9 cellular contexts compared by ENCODE assay signal in genomic region chrX:19886375-19886774, GRCh38. TPM values are rescaled to one million over a fixed set of nuclear protein-coding genes. Genes with fewer than 3 reads are reported as not detected.
DNase-seq lines count a peak whose midpoint lies in the region; TF ChIP-seq lines count a peak whose summit lies in the region.
"Had no signal": no experiment of that assay in that cellular context is flagged by ENCODE, and none has a peak within 500 bp of the region (broad histone marks: within the 10 kb centered on the region; RNA-seq: fewer than 3 reads in every experiment).

No MANE protein-coding gene starts in this region.

- intact Hi-C loops in activated T-helper 1 cell treated with anti-CD3 and anti-CD28 coated beads, Interleukin-12 subunit alpha, Interleukin-12 subunit beta, Interleukin-2, Interleukin-4 antibody, amounts not matched to agents 30 ng/mL and 10 ng/mL and 1 ng/mL, durations not matched to agents 14 hours and 24 hours and 36 hours (cut with micrococcal nuclease), result loop anchor here (1.0 to 5.0 kb wide), 4 partner anchors 16 to 514 kb away; no protein-coding TSS in a partner anchor
- intact Hi-C loops in stomach (cut with DNase I; ENCODE audit: low total_unique reads), result loop anchor here (5.0 kb wide), 1 partner anchor 144 kb away; no protein-coding TSS in a partner anchor

- H3K36me3 ChIP-seq in stomach, result no peaks in the 10 kb centered on the region

- H3K27me3 Mint-ChIP-seq in T-helper 1 cell treated with Interleukin-12 subunit alpha and Interleukin-12 subunit beta and Interleukin-4 antibody, amounts not matched to agents 30 μg/mL and 1 μg/mL, for 36 hours (ENCODE audit: low read depth), result no peaks in the 10 kb centered on the region
- H3K27me3 Mint-ChIP-seq in activated T-helper 1 cell treated with anti-CD3 and anti-CD28 coated beads, Interleukin-12 subunit alpha, Interleukin-12 subunit beta, Interleukin-2, Interleukin-4 antibody, amounts not matched to agents 30 ng/mL and 10 ng/mL and 1 ng/mL, durations not matched to agents 14 hours and 24 hours and 36 hours (ENCODE audit: insufficient read depth), result no peaks in the 10 kb centered on the region
- peaks cover 18 to 22% (median 21%) of the 10 kb centered on the region in 3 donors for H3K27me3 Mint-ChIP-seq in immature natural killer cell (ENCODE audit: low read depth in 3 of 3)

- WGBS in stomach, 5 donors, result 1 to 41% (median 3%) methylated on average over 5 to 12 of the region's 12 CpGs

- H3K4me3 Mint-ChIP-seq in T-helper 1 cell treated with Interleukin-12 subunit alpha and Interleukin-12 subunit beta and Interleukin-4 antibody, amounts not matched to agents 30 μg/mL and 1 μg/mL, for 36 hours, result peak overlapping the region; percentile 77
- peak overlapping the region; percentile 82 for H3K4me3 Mint-ChIP-seq in activated T-helper 1 cell treated with anti-CD3 and anti-CD28 coated beads, Interleukin-12 subunit alpha, Interleukin-12 subunit beta, Interleukin-2, Interleukin-4 antibody, amounts not matched to agents 30 ng/mL and 10 ng/mL and 1 ng/mL, durations not matched to agents 14 hours and 24 hours and 36 hours
- H3K4me3 Mint-ChIP-seq in immature natural killer cell, result peak overlapping the region; percentile 73 to 87 (median 84)

- H3K27me3 ChIP-seq in stomach, result no peaks in the 10 kb centered on the region

- peaks cover 0 to 25% (median 6%) of the 10 kb centered on the region in 4 donors for H3K4me1 ChIP-seq in stomach

- no peak for TF ChIP-seq CTCF in stomach (IDR thresholded peaks at IDR 0.05)

- peak overlapping the region; percentile 62 to 76 (median 72) for H3K4me3 ChIP-seq in stomach

- peak overlapping the region; percentile 80 for H3K27ac Mint-ChIP-seq in T-helper 1 cell treated with Interleukin-12 subunit alpha and Interleukin-12 subunit beta and Interleukin-4 antibody, amounts not matched to agents 30 μg/mL and 1 μg/mL, for 36 hours
- peak overlapping the region; percentile 89 for H3K27ac Mint-ChIP-seq in activated T-helper 1 cell treated with anti-CD3 and anti-CD28 coated beads, Interleukin-12 subunit alpha, Interleukin-12 subunit beta, Interleukin-2, Interleukin-4 antibody, amounts not matched to agents 30 ng/mL and 10 ng/mL and 1 ng/mL, durations not matched to agents 14 hours and 24 hours and 36 hours
- peak overlapping the region; percentile 74 to 96 (median 82) for H3K27ac Mint-ChIP-seq in immature natural killer cell

- TF ChIP-seq EP300 in stomach (IDR thresholded peaks at IDR 0.05), result no peak

- H3K4me1 Mint-ChIP-seq in T-helper 1 cell treated with Interleukin-12 subunit alpha and Interleukin-12 subunit beta and Interleukin-4 antibody, amounts not matched to agents 30 μg/mL and 1 μg/mL, for 36 hours (ENCODE audit: low read depth), result peaks cover 32% of the 10 kb centered on the region
- peaks cover 34% of the 10 kb centered on the region for H3K4me1 Mint-ChIP-seq in activated T-helper 1 cell treated with anti-CD3 and anti-CD28 coated beads, Interleukin-12 subunit alpha, Interleukin-12 subunit beta, Interleukin-2, Interleukin-4 antibody, amounts not matched to agents 30 ng/mL and 10 ng/mL and 1 ng/mL, durations not matched to agents 14 hours and 24 hours and 36 hours (ENCODE audit: low read depth)
- H3K4me1 Mint-ChIP-seq in immature natural killer cell, result peaks cover 48 to 57% of the 10 kb centered on the region in 2 donors

- DNase-seq in T-helper 1 cell, result no peak
- no peak for DNase-seq in activated T-helper 1 cell treated with anti-CD3 and anti-CD28 coated beads, Interleukin-12 subunit alpha, Interleukin-12 subunit beta, Interleukin-2, Interleukin-4 antibody, amounts not matched to agents 30 ng/mL and 10 ng/mL and 1 ng/mL, durations not matched to agents 14 hours and 24 hours and 36 hours (ENCODE audit: low spot score)
- DNase-seq in immature natural killer cell, result no peak
- no peak for DNase-seq in stomach
- DNase-seq in NCI-H128 (lab: John Stamatoyannopoulos, UW; ENCODE audit: unreplicated experiment), result no peak
- no peak for DNase-seq in NCI-H2171 treated with DMSO at 0.1 percent for 48 hours (lab: John Stamatoyannopoulos, UW)
- DNase-seq in COLO668 (lab: John Stamatoyannopoulos, UW; ENCODE audit: unreplicated experiment), result no peak
- DNase-seq: AML-193 had no signal

- no peaks in the 10 kb centered on the region for H3K9me3 Mint-ChIP-seq in T-helper 1 cell treated with Interleukin-12 subunit alpha and Interleukin-12 subunit beta and Interleukin-4 antibody, amounts not matched to agents 30 μg/mL and 1 μg/mL, for 36 hours
- H3K9me3 Mint-ChIP-seq in activated T-helper 1 cell treated with anti-CD3 and anti-CD28 coated beads, Interleukin-12 subunit alpha, Interleukin-12 subunit beta, Interleukin-2, Interleukin-4 antibody, amounts not matched to agents 30 ng/mL and 10 ng/mL and 1 ng/mL, durations not matched to agents 14 hours and 24 hours and 36 hours, result no peaks in the 10 kb centered on the region
- peaks cover 0 to 2% (median 0%) of the 10 kb centered on the region in 6 donors for H3K9me3 Mint-ChIP-seq in immature natural killer cell

- no peak for TF ChIP-seq POLR2A in stomach (IDR thresholded peaks at IDR 0.05)

- peaks cover 6% of the 10 kb centered on the region for H3K36me3 Mint-ChIP-seq in T-helper 1 cell treated with Interleukin-12 subunit alpha and Interleukin-12 subunit beta and Interleukin-4 antibody, amounts not matched to agents 30 μg/mL and 1 μg/mL, for 36 hours (ENCODE audit: low read depth)
- peaks cover 2% of the 10 kb centered on the region for H3K36me3 Mint-ChIP-seq in activated T-helper 1 cell treated with anti-CD3 and anti-CD28 coated beads, Interleukin-12 subunit alpha, Interleukin-12 subunit beta, Interleukin-2, Interleukin-4 antibody, amounts not matched to agents 30 ng/mL and 10 ng/mL and 1 ng/mL, durations not matched to agents 14 hours and 24 hours and 36 hours (ENCODE audit: low read depth)
- H3K36me3 Mint-ChIP-seq in immature natural killer cell, result no peaks in the 10 kb centered on the region

- peaks cover 0 to 11% (median 0%) of the 10 kb centered on the region in 4 donors for H3K9me3 ChIP-seq in stomach

- peak overlapping the region in 4 of 5 donors; percentile 74 to 89 (median 82) for H3K27ac ChIP-seq in stomach

RNA-seq across cellular contexts. Expression of gene SH3KBP1, which starts 1.0 kb away (rescaled TPM):
- total RNA-seq in activated T-helper 1 cell treated with anti-CD3 and anti-CD28 coated beads, Interleukin-12 subunit alpha, Interleukin-12 subunit beta, Interleukin-2, Interleukin-4 antibody, amounts not matched to agents 30 ng/mL and 10 ng/mL and 1 ng/mL, durations not matched to agents 14 hours and 24 hours and 36 hours, result 69.1 and 73.9 TPM in 2 replicates
- 100 to 1,000 TPM in 1 of 3 donors, 10 to 100 TPM in 2; 82.8 to 200 (median 95.6) TPM for polyA plus RNA-seq in immature natural killer cell
- total RNA-seq in stomach, result 10 to 100 TPM in 3 of 5 donors, 1 to 10 TPM in 2; 3.5 to 25.0 (median 11.6) TPM
- polyA plus RNA-seq in stomach, result 10 to 100 TPM in 2 of 3 donors, 1 to 10 TPM in 1; 3.7 to 17.8 (median 14.8) TPM
